In the genomic region with DNA sequence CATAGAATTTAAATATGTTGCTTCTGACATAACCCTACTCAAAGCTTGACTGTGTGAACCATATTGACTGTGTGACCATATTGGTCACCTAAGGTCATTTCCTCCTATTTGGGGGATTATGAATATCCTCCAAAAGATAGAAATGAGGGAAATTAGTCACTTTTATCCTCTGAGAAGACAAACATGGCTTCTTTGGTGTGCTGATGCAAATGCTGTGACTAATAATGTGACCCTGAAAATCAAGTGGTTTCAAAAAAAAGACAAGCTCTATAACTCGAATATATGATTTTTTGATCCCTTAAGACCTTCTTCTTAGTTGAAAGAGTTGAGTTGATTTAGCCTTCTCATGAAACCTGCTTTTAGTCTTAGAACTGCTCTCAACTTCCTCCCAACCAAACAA, we compare ENCODE assay signal across 19 cellular contexts.
"Had no signal": no experiment of that assay in that cellular context is flagged by ENCODE, and none has a peak within 500 bp of the region (broad histone marks: within the 10 kb centered on the region; RNA-seq: fewer than 3 reads in every experiment).

No MANE protein-coding gene starts in this region.

- H3K36me3 Mint-ChIP-seq: type B pancreatic cell had no signal

- H3K4me1 Mint-ChIP-seq: memory B cell; naive thymus-derived CD4-positive, alpha-beta T cell; stimulated activated naive B cell treated with anti-CD40 and anti-IgM and Interleukin-4, amounts not matched to agents 10 μg/mL and 1 μg/mL and 100 μg/mL, for 72 hours had no signal

- H3K9me3 Mint-ChIP-seq: natural killer cell treated with Interleukin-12 subunit alpha and Interleukin-12 subunit beta and Interleukin-15 and Interleukin-18, amount 100 ng/mL, for 72 hours; type B pancreatic cell had no signal

- H3K27ac Mint-ChIP-seq: memory B cell; naive thymus-derived CD4-positive, alpha-beta T cell; natural killer cell treated with Interleukin-12 subunit alpha and Interleukin-12 subunit beta and Interleukin-15 and Interleukin-18, amount 100 ng/mL, for 72 hours; progenitor cell of endocrine pancreas; stimulated activated naive B cell treated with anti-CD40 and anti-IgM and Interleukin-4, amounts not matched to agents 10 μg/mL and 1 μg/mL and 100 μg/mL, for 72 hours; stimulated activated naive CD8-positive, alpha-beta T cell treated with anti-CD3 and anti-CD28 coated beads, Interleukin-15, Interleukin-2, amounts not matched to agents 100 ng/mL and 50 ng/mL, for 24 hours; type B pancreatic cell had no signal

- H3K4me3 Mint-ChIP-seq: memory B cell; naive thymus-derived CD4-positive, alpha-beta T cell; natural killer cell treated with Interleukin-12 subunit alpha and Interleukin-12 subunit beta and Interleukin-15 and Interleukin-18, amount 100 ng/mL, for 72 hours; stimulated activated naive B cell treated with anti-CD40 and anti-IgM and Interleukin-4, amounts not matched to agents 10 μg/mL and 1 μg/mL and 100 μg/mL, for 72 hours; stimulated activated naive CD8-positive, alpha-beta T cell treated with anti-CD3 and anti-CD28 coated beads, Interleukin-15, Interleukin-2, amounts not matched to agents 100 ng/mL and 50 ng/mL, for 24 hours; type B pancreatic cell had no signal

- DNase-seq: islet precursor cell; left ventricle myocardium inferior; midbrain; mucosa of descending colon; naive thymus-derived CD4-positive, alpha-beta T cell; ovary; right lobe of liver; stimulated activated CD4-positive, alpha-beta T cell treated with anti-CD3 and anti-CD28 coated beads, Interleukin-1b, Interleukin-23, amount 100 ng/mL, for 48 hours; stimulated activated CD4-positive, alpha-beta T cell treated with anti-CD3 and anti-CD28 coated beads, Interleukin-2, amount 100 ng/mL, for 48 hours; stimulated activated CD4-positive, alpha-beta T cell treated with anti-CD3 and anti-CD28 coated beads, Interleukin-4, amount 100 ng/mL, for 4 hours; stimulated activated CD8-positive, alpha-beta memory T cell treated with anti-CD3 and anti-CD28 coated beads, Interleukin-4, amount 100 ng/mL, for 48 hours; stimulated activated naive B cell treated with anti-CD40 and anti-IgM and Interleukin-4, amounts not matched to agents 10 μg/mL and 1 μg/mL and 100 μg/mL, for 72 hours; substantia nigra; uterus had no signal

- ATAC-seq: mucosa of descending colon; naive thymus-derived CD4-positive, alpha-beta T cell; natural killer cell treated with Interleukin-12 subunit alpha and Interleukin-12 subunit beta and Interleukin-15 and Interleukin-18, amount 100 ng/mL, for 72 hours; right lobe of liver; stimulated activated naive B cell treated with anti-CD40 and anti-IgM and Interleukin-4, amounts not matched to agents 10 μg/mL and 1 μg/mL and 100 μg/mL, for 72 hours had no signal
